In the genomic region with DNA sequence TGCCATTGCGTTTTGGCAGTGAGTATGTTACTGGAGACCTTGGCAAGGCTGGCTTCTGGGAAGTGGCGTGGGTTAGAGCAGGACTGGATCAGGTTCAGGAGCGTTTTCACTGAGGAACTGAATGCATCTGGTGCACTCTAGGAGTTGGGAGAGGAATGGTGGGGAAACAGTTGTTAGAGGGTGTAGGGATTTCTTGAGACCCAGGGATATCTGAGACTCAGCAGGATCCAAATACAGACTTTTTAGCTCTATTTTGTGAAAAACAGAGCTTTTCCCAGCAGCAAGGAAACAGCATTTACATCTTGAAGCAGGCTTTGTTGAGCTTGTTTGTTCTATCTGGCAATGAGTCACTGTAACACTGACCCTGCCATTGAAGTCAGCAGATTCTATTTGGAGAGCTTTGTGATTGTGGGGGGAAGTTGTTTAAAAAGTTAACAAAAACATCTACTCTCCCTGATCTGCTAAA, we compare ENCODE assay signal across 1 cellular context.
TF ChIP-seq lines count a peak whose summit lies in the region.

No MANE protein-coding gene starts in this region.

TF ChIP-seq in K562, 482 proteins besides CTCF, POLR2A, EP300 and RAD21 (continued from another document):
- TF ChIP-seq, protein P1, sequence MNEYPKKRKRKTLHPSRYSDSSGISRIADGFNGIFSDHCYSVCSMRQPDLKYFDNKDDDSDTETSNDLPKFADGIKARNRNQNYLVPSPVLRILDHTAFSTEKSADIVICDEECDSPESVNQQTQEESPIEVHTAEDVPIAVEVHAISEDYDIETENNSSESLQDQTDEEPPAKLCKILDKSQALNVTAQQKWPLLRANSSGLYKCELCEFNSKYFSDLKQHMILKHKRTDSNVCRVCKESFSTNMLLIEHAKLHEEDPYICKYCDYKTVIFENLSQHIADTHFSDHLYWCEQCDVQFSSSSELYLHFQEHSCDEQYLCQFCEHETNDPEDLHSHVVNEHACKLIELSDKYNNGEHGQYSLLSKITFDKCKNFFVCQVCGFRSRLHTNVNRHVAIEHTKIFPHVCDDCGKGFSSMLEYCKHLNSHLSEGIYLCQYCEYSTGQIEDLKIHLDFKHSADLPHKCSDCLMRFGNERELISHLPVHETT (CRISPR knock-in tag; conservative IDR thresholded peaks at IDR 0.05 in 1 of 2, IDR thresholded peaks at IDR 0.05 in 1 of 2): no peak
